ENCODE assay signal across 20 cellular contexts in the genomic region with DNA sequence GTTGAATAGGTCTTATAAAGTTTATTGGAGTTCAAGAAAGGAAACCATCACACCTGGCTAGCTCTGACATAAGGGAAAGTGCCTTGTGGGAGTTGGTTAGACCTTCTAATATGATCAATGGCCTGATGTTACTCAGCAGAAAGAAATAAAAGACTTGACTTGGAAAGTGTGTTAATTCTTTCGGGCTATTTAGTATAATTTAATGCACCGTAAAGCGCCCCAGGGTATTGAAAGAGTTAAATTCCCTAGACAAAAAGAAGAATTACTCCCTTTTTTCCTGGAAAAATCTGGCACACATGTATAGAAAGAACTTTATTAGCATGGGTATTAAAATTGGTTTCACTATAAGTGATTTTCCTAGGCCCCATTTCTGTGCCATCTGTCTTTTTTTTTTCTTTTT.
"Had no signal": no experiment of that assay in that cellular context is flagged by ENCODE, and none has a peak within 500 bp of the region (broad histone marks: within the 10 kb centered on the region; RNA-seq: fewer than 3 reads in every experiment).

No MANE protein-coding gene starts in this region.

- H3K27ac Mint-ChIP-seq: naive thymus-derived CD8-positive, alpha-beta T cell; stimulated activated memory B cell treated with anti-CD40 and anti-IgM and Interleukin-4, amounts not matched to agents 10 μg/mL and 1 μg/mL and 100 μg/mL, for 72 hours; stimulated activated naive CD8-positive, alpha-beta T cell treated with anti-CD3 and anti-CD28 coated beads, Interleukin-15, Interleukin-2, amounts not matched to agents 100 ng/mL and 50 ng/mL, for 24 hours had no signal

- H3K27me3 ChIP-seq: dorsolateral prefrontal cortex, heart left ventricle, pancreas, tibial nerve, upper lobe of right lung had no signal

- H3K4me1 ChIP-seq: heart left ventricle, pancreas, tibial nerve, upper lobe of right lung had no signal

- H3K36me3 Mint-ChIP-seq: naive thymus-derived CD8-positive, alpha-beta T cell; stimulated activated memory B cell treated with anti-CD40 and anti-IgM and Interleukin-4, amounts not matched to agents 10 μg/mL and 1 μg/mL and 100 μg/mL, for 72 hours had no signal

- FAIRE-seq: pancreas had no signal

- DNase-seq: cortex of kidney; dorsolateral prefrontal cortex; effector CD8-positive, alpha-beta T cell; foreskin melanocyte; heart left ventricle; hippocampal formation; left colon; mammary epithelial cell; mucosa of descending colon; naive thymus-derived CD8-positive, alpha-beta T cell; occipital lobe; pancreas; stimulated activated CD4-positive, alpha-beta T cell treated with anti-CD3 and anti-CD28 coated beads, Interleukin-4, amount 100 ng/mL, for 24 hours; upper lobe of right lung had no signal

- H3K27ac ChIP-seq: dorsolateral prefrontal cortex, heart left ventricle, pancreas, tibial nerve, upper lobe of right lung had no signal

- H3K4me2 ChIP-seq: smooth muscle cell had no signal

- H3K9me3 ChIP-seq: pancreas, upper lobe of right lung had no signal

- H3K4me1 Mint-ChIP-seq: naive thymus-derived CD8-positive, alpha-beta T cell; stimulated activated memory B cell treated with anti-CD40 and anti-IgM and Interleukin-4, amounts not matched to agents 10 μg/mL and 1 μg/mL and 100 μg/mL, for 72 hours had no signal

- H3K36me3 ChIP-seq: heart left ventricle, pancreas, tibial nerve, upper lobe of right lung had no signal

- H3K4me3 Mint-ChIP-seq: naive thymus-derived CD8-positive, alpha-beta T cell; neural crest cell; stimulated activated memory B cell treated with anti-CD40 and anti-IgM and Interleukin-4, amounts not matched to agents 10 μg/mL and 1 μg/mL and 100 μg/mL, for 72 hours; stimulated activated naive CD8-positive, alpha-beta T cell treated with anti-CD3 and anti-CD28 coated beads, Interleukin-15, Interleukin-2, amounts not matched to agents 100 ng/mL and 50 ng/mL, for 24 hours had no signal

- H3K4me3 ChIP-seq: dorsolateral prefrontal cortex, heart left ventricle, mucosa of descending colon, pancreas, smooth muscle cell, tibial nerve, upper lobe of right lung had no signal

- ATAC-seq: heart left ventricle; left colon; mucosa of descending colon; naive thymus-derived CD8-positive, alpha-beta T cell; stimulated activated memory B cell treated with anti-CD40 and anti-IgM and Interleukin-4, amounts not matched to agents 10 μg/mL and 1 μg/mL and 100 μg/mL, for 72 hours had no signal

- H3K9me3 Mint-ChIP-seq: stimulated activated memory B cell treated with anti-CD40 and anti-IgM and Interleukin-4, amounts not matched to agents 10 μg/mL and 1 μg/mL and 100 μg/mL, for 72 hours; stimulated activated naive CD8-positive, alpha-beta T cell treated with anti-CD3 and anti-CD28 coated beads, Interleukin-15, Interleukin-2, amounts not matched to agents 100 ng/mL and 50 ng/mL, for 24 hours had no signal

- H3K27me3 Mint-ChIP-seq: naive thymus-derived CD8-positive, alpha-beta T cell; progenitor cell of endocrine pancreas; stimulated activated memory B cell treated with anti-CD40 and anti-IgM and Interleukin-4, amounts not matched to agents 10 μg/mL and 1 μg/mL and 100 μg/mL, for 72 hours; stimulated activated naive CD8-positive, alpha-beta T cell treated with anti-CD3 and anti-CD28 coated beads, Interleukin-15, Interleukin-2, amounts not matched to agents 100 ng/mL and 50 ng/mL, for 24 hours had no signal
